ENCODE assay signal across 24 cellular contexts in genomic region chr11:1171985-1172728, GRCh38. TPM values are rescaled to one million over a fixed set of nuclear protein-coding genes. Genes with fewer than 3 reads are reported as not detected.
DNase-seq lines count a peak whose midpoint lies in the region; ATAC-seq and TF ChIP-seq lines count a peak whose summit lies in the region.
"Had no signal": no experiment of that assay in that cellular context is flagged by ENCODE, and none has a peak within 500 bp of the region (broad histone marks: within the 10 kb centered on the region; RNA-seq: fewer than 3 reads in every experiment).

No MANE protein-coding gene starts in this region.

- H3K4me3 ChIP-seq in H7 (ENCODE audit: insufficient read depth, low read depth, low read length): no peak overlapping the region
- H3K4me3 ChIP-seq in psoas muscle: no peak overlapping the region
- H3K4me3 ChIP-seq in uterus: no peak overlapping the region
- H3K4me3 ChIP-seq: BLaER1 treated with 17β-estradiol and CSF1 and Interleukin-3, amounts not matched to agents 10 nM and 100 nM; PC-9 had no signal

- no peaks in the 10 kb centered on the region for H3K27me3 ChIP-seq in H7 (ENCODE audit: control insufficient read depth, insufficient read depth, low read length)
- H3K27me3 ChIP-seq in psoas muscle (ENCODE audit: insufficient read depth in 3 of 3, low read length in 2 of 3): peaks cover 0 to 3% (median 0%) of the 10 kb centered on the region in 3 donors
- H3K27me3 ChIP-seq in uterus: no peaks in the 10 kb centered on the region
- H3K27me3 ChIP-seq: BLaER1 treated with 17β-estradiol and CSF1 and Interleukin-3, amounts not matched to agents 10 nM and 100 nM had no signal

- ATAC-seq in Right ventricle myocardium superior (ENCODE audit: poor library complexity) (no peak), left cardiac atrium (no peak), psoas muscle (no peak)

- no peak for TF ChIP-seq CTCF in psoas muscle (IDR thresholded peaks at IDR 0.05)
- no peak for TF ChIP-seq CTCF in uterus (IDR thresholded peaks at IDR 0.05)

- 81 to 94% (median 82%) methylated on average over 20 to 22 of the region's 22 CpGs for WGBS in psoas muscle, 3 donors

- peak; percentile 26 for DNase-seq in Right ventricle myocardium superior
- no peak for DNase-seq in left cardiac atrium
- DNase-seq in H7: peak; percentile 52
- peak; percentile 23 to 56 for DNase-seq in erythroblast (lab: John Stamatoyannopoulos, UW)
- peak; percentile 6 to 28 for DNase-seq in psoas muscle
- DNase-seq in NCI-H2107 (lab: John Stamatoyannopoulos, UW): no peak
- DNase-seq in uterus: no peak
- DNase-seq: AML-193; CD4-positive, alpha-beta T cell; GDM1; GOT3; HCEC 1CT; KG1; MM.1S; NCI-H2029; NCI-H446 treated with DMSO at 0.1 percent for 48 hours; NCI-H526; NCI-H82; NK-92 treated with Interleukin-12 subunit alpha and Interleukin-12 subunit beta, amount 100 ng/mL, for 24 hours; PC-9; RPMI8226; SHP77 treated with DMSO at 0.1 percent for 48 hours had no signal

- H3K4me1 ChIP-seq in psoas muscle (no peaks in the 10 kb centered on the region), uterus (no peaks in the 10 kb centered on the region)
- H3K4me1 ChIP-seq: BLaER1 treated with 17β-estradiol and CSF1 and Interleukin-3, amounts not matched to agents 10 nM and 100 nM had no signal

- H3K27ac ChIP-seq in psoas muscle: no peak overlapping the region
- no peak overlapping the region for H3K27ac ChIP-seq in uterus
- H3K27ac ChIP-seq: BLaER1 treated with 17β-estradiol and CSF1 and Interleukin-3, amounts not matched to agents 10 nM and 100 nM; PC-9 had no signal

- no peak for TF ChIP-seq POLR2A in erythroblast (IDR thresholded peaks at IDR 0.05; ENCODE audit: low read length)
- TF ChIP-seq POLR2A in uterus (IDR thresholded peaks at IDR 0.05): no peak

- H3K9me3 ChIP-seq in psoas muscle: no peaks in the 10 kb centered on the region
- H3K9me3 ChIP-seq in uterus: no peaks in the 10 kb centered on the region

- no peaks in the 10 kb centered on the region for H3K36me3 ChIP-seq in H7 (replicated peaks; ENCODE audit: control insufficient read depth, insufficient read depth, low read length)
- no peaks in the 10 kb centered on the region for H3K36me3 ChIP-seq in psoas muscle (ENCODE audit: insufficient read depth in 1 of 2, low read depth in 1 of 2)
- no peaks in the 10 kb centered on the region for H3K36me3 ChIP-seq in uterus
- H3K36me3 ChIP-seq: BLaER1 treated with 17β-estradiol and CSF1 and Interleukin-3, amounts not matched to agents 10 nM and 100 nM had no signal

- intact Hi-C loops in Right ventricle myocardium superior (cut with DNase I) (no loop called here), left cardiac atrium (cut with DNase I) (no loop called here), psoas muscle (cut with DNase I) (no loop called here), uterus (cut with DNase I; ENCODE audit: low total_unique reads) (no loop called here)

RNA-seq across cellular contexts. Expression of gene MUC5AC, which starts 14.4 kb away (rescaled TPM):
- total RNA-seq in Right ventricle myocardium superior (not detected), left cardiac atrium (not detected), psoas muscle (under 1 TPM in 1 of 4 donors, not detected in 3; 0.02 TPM), uterus (under 1 TPM in 1 of 4 donors, not detected in 3; under 0.01 TPM)
- total RNA-seq in H7 (2014; rRNA removed; shearing (Covaris generic)): not detected in 2 replicates
- polyA plus RNA-seq in psoas muscle: not detected
- total RNA-seq: CD4-positive, alpha-beta T cell; HT1080 had no signal

RNA-seq across cellular contexts. Expression of gene MUC5B, which starts 50.7 kb away (rescaled TPM):
- total RNA-seq in Right ventricle myocardium superior: not detected
- total RNA-seq in left cardiac atrium: not detected
- under 0.01 and 0.07 TPM in 2 replicates for total RNA-seq in H7 (2014; rRNA removed; shearing (Covaris generic))
- total RNA-seq in psoas muscle: under 1 TPM in 3 of 4 donors, not detected in 1; 0.02 to 0.41 (median 0.20) TPM
- under 1 TPM in 1 of 3 donors, not detected in 2; under 0.01 TPM for polyA plus RNA-seq in psoas muscle
- total RNA-seq in uterus: 1 to 10 TPM in 2 of 4 donors, under 1 TPM in 2; under 0.01 to 3.8 (median 0.71) TPM
- total RNA-seq: CD4-positive, alpha-beta T cell had no signal

Comparison
In these comparisons a context has a peak if more than half of its experiments do, and no peak if none do; other contexts are left out.
1. DNase-seq: peak in Right ventricle myocardium superior (single experiment), H7 (single experiment), erythroblast (2 of 2) and psoas muscle (2 of 2); none in left cardiac atrium (single experiment), NCI-H2107 (single experiment) and uterus (0 of 2).